Comparison of ENCODE assay signal across 24 cellular contexts in genomic region chrX:14851526-14851925, GRCh38. TPM values are rescaled to one million over a fixed set of nuclear protein-coding genes. Genes with fewer than 3 reads are reported as not detected.
A peak's percentile ranks its signal among the peaks of the same experiment; 100 is the strongest.
DNase-seq lines count a peak whose midpoint lies in the region; ATAC-seq, FAIRE-seq and TF ChIP-seq lines count a peak whose summit lies in the region.
"Had no signal": no experiment of that assay in that cellular context is flagged by ENCODE, and none has a peak within 500 bp of the region (broad histone marks: within the 10 kb centered on the region; RNA-seq: fewer than 3 reads in every experiment).

No MANE protein-coding gene starts in this region.

- POLR2A ChIA-PET in A549 (lab: Yijun Ruan, JAX): no interaction called here
- POLR2A ChIA-PET in OCI-LY7 (lab: Charles Lee): interaction anchor here (0.8 kb wide), 1 partner anchor 18 kb away, joined by 4 read pairs; no protein-coding TSS in a partner anchor

- no peaks in the 10 kb centered on the region for H3K9me2 ChIP-seq in OCI-LY7 (ENCODE audit: insufficient read depth, low read length)

- ATAC-seq in A549: no peak
- no peak for ATAC-seq in HG03565 (IDR thresholded peaks at IDR 0.05; ENCODE audit: unreplicated experiment)

- no peak overlapping the region for H2AFZ ChIP-seq in OCI-LY7 (ENCODE audit: low read length)

- H3K4me1 ChIP-seq in A549 (no peaks in the 10 kb centered on the region), OCI-LY7 (ENCODE audit: insufficient read depth, low read length, poor library complexity, severe bottlenecking) (peaks cover 10% of the 10 kb centered on the region), BE2C (no peaks in the 10 kb centered on the region)
- peaks cover 0 to 29% (median 14%) of the 10 kb centered on the region in 10 experiments; a peak in 13 of 20 replicates for H3K4me1 ChIP-seq in BLaER1 treated with 17β-estradiol and CSF1 and Interleukin-3, amounts not matched to agents 10 nM and 100 nM
- H3K4me1 ChIP-seq: SJSA1 had no signal

- H3K27me3 ChIP-seq in BLaER1 treated with 17β-estradiol and CSF1 and Interleukin-3, amounts not matched to agents 10 nM and 100 nM: peaks cover 79 to 99% (median 95%) of the 10 kb centered on the region in 11 experiments
- H3K27me3 ChIP-seq in BE2C: no peaks in the 10 kb centered on the region
- H3K27me3 ChIP-seq: SJSA1 had no signal

- no peak for TF ChIP-seq CTCF in A549 (IDR thresholded peaks at IDR 0.05)
- no peak for TF ChIP-seq CTCF in OCI-LY7 (conservative IDR thresholded peaks at IDR 0.05; ENCODE audit: low read length)
- no peak for TF ChIP-seq CTCF in BE2C (IDR thresholded peaks at IDR 0.05; ENCODE audit: low read depth, low read length)

- 97% methylated on average over 3 of the region's 3 CpGs for WGBS in A549 (ENCODE audit: missing lambda C conversion rate)

- peaks cover 0 to 4% (median 0%) of the 10 kb centered on the region in 11 experiments; a peak in 3 of 22 replicates for H3K36me3 ChIP-seq in BLaER1 treated with 17β-estradiol and CSF1 and Interleukin-3, amounts not matched to agents 10 nM and 100 nM
- H3K36me3 ChIP-seq in OCI-LY7 (ENCODE audit: insufficient read depth, low read length): peaks cover 39% of the 10 kb centered on the region
- no peaks in the 10 kb centered on the region for H3K36me3 ChIP-seq in BE2C

- intact Hi-C loops in OCI-LY7 (cut with micrococcal nuclease; ENCODE audit: unreplicated experiment): no loop called here

- H3K4me2 ChIP-seq in A549 (no peak overlapping the region), OCI-LY7 (ENCODE audit: low read length) (peak overlapping the region; percentile 23; the same call in 1 of the 2 replicates)
- peak overlapping the region in 10 of 11 experiments; percentile 11 to 52 (median 43); a peak in 17 of 22 replicates for H3K4me2 ChIP-seq in BLaER1 treated with 17β-estradiol and CSF1 and Interleukin-3, amounts not matched to agents 10 nM and 100 nM

- peak overlapping the region in 3 of 11 experiments; percentile 52 to 57 (median 54); a peak in 7 of 22 replicates for H3K9ac ChIP-seq in BLaER1 treated with 17β-estradiol and CSF1 and Interleukin-3, amounts not matched to agents 10 nM and 100 nM

- no peaks in the 10 kb centered on the region for H3K79me2 ChIP-seq in OCI-LY7 (ENCODE audit: insufficient read depth, low read depth, low read length)

- no peak for TF ChIP-seq RAD21 in A549 (conservative IDR thresholded peaks at IDR 0.05 in 1 of 2, IDR thresholded peaks at IDR 0.05 in 1 of 2)
- TF ChIP-seq RAD21 in Ishikawa (IDR thresholded peaks at IDR 0.05; ENCODE audit: low read depth): no peak

- TF ChIP-seq POLR2A in A549 (IDR thresholded peaks at IDR 0.05; ENCODE audit: low read length): no peak

- no peak for DNase-seq in A549 (ENCODE audit: low read depth in 1 of 2, low spot score in 1 of 2)
- DNase-seq in OCI-LY7 (ENCODE audit: low spot score): no peak
- no peak for DNase-seq in activated T-cell treated with anti-CD3 and anti-CD28 coated beads for 4 hours
- DNase-seq in BE2C: no peak
- no peak for DNase-seq in NCI-H1092 treated with DMSO at 0.1 percent for 48 hours (lab: John Stamatoyannopoulos, UW)
- DNase-seq: CD4-positive, alpha-beta memory T cell; COR-L47; DMS53; HCEC 1CT; NCI-H1417; NCI-H1694; NCI-H2081; NCI-H2171; NCI-H226; NCI-H510A; NCI-H69; Right ventricle myocardium superior; RPMI8226; T-helper 2 cell had no signal

- H3K27ac ChIP-seq in A549 (no peak overlapping the region), OCI-LY7 (ENCODE audit: low read depth, low read length, poor library complexity, severe bottlenecking) (no peak overlapping the region)
- H3K27ac ChIP-seq in BLaER1 treated with 17β-estradiol and CSF1 and Interleukin-3, amounts not matched to agents 10 nM and 100 nM: peak overlapping the region in 9 of 11 experiments; percentile 40 to 80 (median 59); a peak in 15 of 22 replicates
- H3K27ac ChIP-seq: SJSA1 had no signal

- no peaks in the 10 kb centered on the region; a peak in 1 of 22 replicates for H4K20me1 ChIP-seq in BLaER1 treated with 17β-estradiol and CSF1 and Interleukin-3, amounts not matched to agents 10 nM and 100 nM
- H4K20me1 ChIP-seq in OCI-LY7 (ENCODE audit: insufficient read depth, low read length): no peaks in the 10 kb centered on the region

- TF ChIP-seq EP300 in A549 (IDR thresholded peaks at IDR 0.05): no peak
- TF ChIP-seq EP300 in Ishikawa (IDR thresholded peaks at IDR 0.05; ENCODE audit: borderline replicate concordance): 0 out of 2 replicates have a peak, but pooled peaks have one; percentile 24

- no peak overlapping the region for H3K4me3 ChIP-seq in A549
- H3K4me3 ChIP-seq in BLaER1 treated with 17β-estradiol and CSF1 and Interleukin-3, amounts not matched to agents 10 nM and 100 nM: no peak overlapping the region
- H3K4me3 ChIP-seq in OCI-LY7 (ENCODE audit: low read depth, low read length, poor library complexity, severe bottlenecking): no peak overlapping the region
- H3K4me3 ChIP-seq in BE2C (ENCODE audit: low read depth, low read length): no peak overlapping the region
- H3K4me3 ChIP-seq: SJSA1 had no signal

- BruUV-seq in OCI-LY7 (replicated peaks; lab: Mats Ljungman, UMichigan): no TSS peak

- no peaks in the 10 kb centered on the region for H3K9me3 ChIP-seq in A549
- H3K9me3 ChIP-seq in BLaER1 treated with 17β-estradiol and CSF1 and Interleukin-3, amounts not matched to agents 10 nM and 100 nM (replicated peaks in 1 of 11): peaks cover 0 to 10% (median 0%) of the 10 kb centered on the region in 11 experiments; a peak in 2 of 22 replicates
- no peaks in the 10 kb centered on the region for H3K9me3 ChIP-seq in OCI-LY7 (ENCODE audit: low read length)
- no peaks in the 10 kb centered on the region for H3K9me3 ChIP-seq in BE2C
- H3K9me3 ChIP-seq: SJSA1 had no signal

- FAIRE-seq in A549 (lab: Jason Lieb, UNC): peak; percentile 95
- FAIRE-seq: H1 had no signal

- CTCF ChIA-PET in A549 (lab: Yijun Ruan, JAX): no interaction called here
- CTCF ChIA-PET in OCI-LY7 (lab: Charles Lee; ENCODE audit: unreplicated experiment): no interaction called here

TF ChIP-seq in A549, 52 proteins besides CTCF, POLR2A, EP300 and RAD21 (continues in another document):
- no peak for TF ChIP-seq EHF (CRISPR knock-in tag; IDR thresholded peaks at IDR 0.05)
- no peak for TF ChIP-seq CEBPB (IDR thresholded peaks at IDR 0.05)
- no peak for TF ChIP-seq FOXS1 (CRISPR knock-in tag; IDR thresholded peaks at IDR 0.05)
- TF ChIP-seq CHD4 (IDR thresholded peaks at IDR 0.05; ENCODE audit: borderline replicate concordance): no peak
- TF ChIP-seq HDAC2 (IDR thresholded peaks at IDR 0.05): no peak
- no peak for TF ChIP-seq HMGXB4 (CRISPR knock-in tag; IDR thresholded peaks at IDR 0.05; ENCODE audit: borderline replicate concordance)
- TF ChIP-seq CBX8 (IDR thresholded peaks at IDR 0.05): no peak

TF ChIP-seq in Ishikawa, 13 proteins besides CTCF, POLR2A, EP300 and RAD21:
- TF ChIP-seq ZBTB7A (IDR thresholded peaks at IDR 0.05; ENCODE audit: low read depth) (no peak), CEBPB (IDR thresholded peaks at IDR 0.05) (no peak), USF1 (IDR thresholded peaks at IDR 0.05) (no peak), CREB1 (IDR thresholded peaks at IDR 0.05; ENCODE audit: low read depth) (no peak), TEAD4 (IDR thresholded peaks at IDR 0.05) (peak; percentile 30; the same call in 1 of the 2 replicates)

RNA-seq across cellular contexts. Expression of gene FANCB, which starts 21.3 kb away (rescaled TPM):
- polyA plus RNA-seq in A549 (2011; rRNA removed): 7.7 and 7.8 TPM in 2 replicates
- 1.6 and 2.0 TPM in 2 replicates for polyA plus RNA-seq in A549 (2012; cell fraction: cytosol; rRNA removed)
- 1.1 and 1.5 TPM in 2 replicates for polyA plus RNA-seq in A549 (2012; cell fraction: nucleus; rRNA removed)
- polyA plus RNA-seq in A549 (2017; fragmentation: RNase III; extraction: RNeasy Plus Mini Kit Qiagen cat#74134 plus additional on column Dnase treatment): 4.3 to 5.3 TPM (median 5.0 TPM) in 3 replicates
- 4.5 and 5.6 TPM in 2 replicates for polyA minus RNA-seq in A549 (2011; rRNA and poly(A)+ RNA removed)
- 15.2 TPM in 2 replicates for total RNA-seq in OCI-LY7 (2014; rRNA removed; shearing (Covaris generic))
- total RNA-seq in OCI-LY7 (2022): 23.7 and 24.8 TPM in 2 replicates
- polyA plus RNA-seq in BE2C (2012; ENCODE audit: insufficient read depth, insufficient read length, low read depth): 0.62 TPM

RNA-seq across cellular contexts. Expression of gene MOSPD2, which starts 21.7 kb away (rescaled TPM):
- 24.3 and 28.4 TPM in 2 replicates for polyA plus RNA-seq in A549 (2011; rRNA removed)
- 4.0 and 4.1 TPM in 2 replicates for polyA plus RNA-seq in A549 (2012; cell fraction: cytosol; rRNA removed)
- polyA plus RNA-seq in A549 (2012; cell fraction: nucleus; rRNA removed): 1.6 and 3.1 TPM in 2 replicates
- polyA plus RNA-seq in A549 (2017; fragmentation: RNase III; extraction: RNeasy Plus Mini Kit Qiagen cat#74134 plus additional on column Dnase treatment): 8.4 to 10.0 TPM (median 9.2 TPM) in 3 replicates
- polyA minus RNA-seq in A549 (2011; rRNA and poly(A)+ RNA removed): 12.7 and 18.0 TPM in 2 replicates
- 8.0 and 8.8 TPM in 2 replicates for total RNA-seq in OCI-LY7 (2014; rRNA removed; shearing (Covaris generic))
- total RNA-seq in OCI-LY7 (2022): 10.1 and 11.3 TPM in 2 replicates
- 7.5 TPM for polyA plus RNA-seq in BE2C (2012; ENCODE audit: insufficient read depth, insufficient read length, low read depth)

Comparison
In these comparisons a context has a peak if more than half of its experiments do, and no peak if none do; other contexts are left out.
1. H3K27ac ChIP-seq: peak in BLaER1 treated with 17β-estradiol and CSF1 and Interleukin-3, amounts not matched to agents 10 nM and 100 nM (9 of 11); none in A549 (0 of 2) and OCI-LY7 (single experiment).